Comparison of ENCODE assay signal across 25 cellular contexts in genomic region chr13:20171364-20171763, GRCh38. TPM values are rescaled to one million over a fixed set of nuclear protein-coding genes. Genes with fewer than 3 reads are reported as not detected.
"Had no signal": no experiment of that assay in that cellular context is flagged by ENCODE, and none has a peak within 500 bp of the region (broad histone marks: within the 10 kb centered on the region; RNA-seq: fewer than 3 reads in every experiment).

No MANE protein-coding gene starts in this region.

- H3K36me3 ChIP-seq: colonic mucosa, neutrophil, right lobe of liver, tibial nerve, upper lobe of right lung, vagina had no signal

- H3K4me3 ChIP-seq: colonic mucosa, hepatocyte, lung, right lobe of liver, testis, tibial nerve, upper lobe of right lung, vagina had no signal

- H3K4me3 Mint-ChIP-seq: naive thymus-derived CD4-positive, alpha-beta T cell; nephron progenitor cell; stimulated activated memory B cell treated with anti-CD40 and anti-IgM and Interleukin-4, amounts not matched to agents 10 μg/mL and 1 μg/mL and 100 μg/mL, for 72 hours; stimulated activated naive CD8-positive, alpha-beta T cell treated with anti-CD3 and anti-CD28 coated beads, Interleukin-15, Interleukin-2, amounts not matched to agents 100 ng/mL and 50 ng/mL, for 24 hours had no signal

- H3K4me1 ChIP-seq: colonic mucosa, testis had no signal

- H3K9me3 Mint-ChIP-seq: nephron progenitor cell; stimulated activated memory B cell treated with anti-CD40 and anti-IgM and Interleukin-4, amounts not matched to agents 10 μg/mL and 1 μg/mL and 100 μg/mL, for 72 hours; stimulated activated naive CD8-positive, alpha-beta T cell treated with anti-CD3 and anti-CD28 coated beads, Interleukin-15, Interleukin-2, amounts not matched to agents 100 ng/mL and 50 ng/mL, for 24 hours had no signal

- DNase-seq: colonic mucosa; dermis blood vessel endothelial cell; erythroblast; foreskin melanocyte; head of caudate nucleus; left colon; left ventricle myocardium superior; mesendoderm; naive thymus-derived CD4-positive, alpha-beta T cell; nephron progenitor cell; posterior cingulate gyrus; right lobe of liver; stimulated activated CD4-positive, alpha-beta T cell treated with anti-CD3 and anti-CD28 coated beads, Interleukin-15, amount 100 ng/mL, for 24 hours; stimulated activated CD4-positive, alpha-beta T cell treated with anti-CD3 and anti-CD28 coated beads, Interleukin-1b, Interleukin-23, amount 100 ng/mL, for 48 hours; stimulated activated CD4-positive, alpha-beta T cell treated with anti-CD3 and anti-CD28 coated beads, Interleukin-4, amount 100 ng/mL, for 24 hours; testis; upper lobe of right lung had no signal

- H2AFZ ChIP-seq: hepatocyte had no signal

- H3K27ac ChIP-seq: colonic mucosa, hepatocyte, neutrophil, right lobe of liver, testis, tibial nerve, upper lobe of right lung, vagina had no signal

- H3K79me2 ChIP-seq: hepatocyte had no signal

- H3K27me3 ChIP-seq: colonic mucosa, hepatocyte, right lobe of liver, testis, tibial nerve, vagina had no signal

- FAIRE-seq: endothelial cell of umbilical vein had no signal

- H3K4me2 ChIP-seq: hepatocyte had no signal

- H3K27ac Mint-ChIP-seq: naive thymus-derived CD4-positive, alpha-beta T cell; nephron progenitor cell; stimulated activated memory B cell treated with anti-CD40 and anti-IgM and Interleukin-4, amounts not matched to agents 10 μg/mL and 1 μg/mL and 100 μg/mL, for 72 hours; stimulated activated naive CD8-positive, alpha-beta T cell treated with anti-CD3 and anti-CD28 coated beads, Interleukin-15, Interleukin-2, amounts not matched to agents 100 ng/mL and 50 ng/mL, for 24 hours had no signal

- H3K36me3 Mint-ChIP-seq: stimulated activated memory B cell treated with anti-CD40 and anti-IgM and Interleukin-4, amounts not matched to agents 10 μg/mL and 1 μg/mL and 100 μg/mL, for 72 hours had no signal

- ATAC-seq: left colon; left ventricle myocardium superior; naive thymus-derived CD4-positive, alpha-beta T cell; right lobe of liver; upper lobe of right lung had no signal

- H3K9me3 ChIP-seq: colonic mucosa, neutrophil, right lobe of liver, testis, tibial nerve, upper lobe of right lung, vagina had no signal

RNA-seq across cellular contexts. Expression of gene GJA3, which starts 10.5 kb away (rescaled TPM):
- total RNA-seq: dermis blood vessel endothelial cell, endothelial cell of umbilical vein, left colon, upper lobe of right lung, vagina had no signal
- polyA plus RNA-seq: endothelial cell of umbilical vein had no signal

RNA-seq across cellular contexts. Expression of gene GJB2, which starts 21.4 kb away (rescaled TPM):
- total RNA-seq: endothelial cell of umbilical vein had no signal
- polyA plus RNA-seq: endothelial cell of umbilical vein; naive thymus-derived CD4-positive, alpha-beta T cell had no signal
